Comparison of ENCODE assay signal across 2 cellular contexts in the genomic region with DNA sequence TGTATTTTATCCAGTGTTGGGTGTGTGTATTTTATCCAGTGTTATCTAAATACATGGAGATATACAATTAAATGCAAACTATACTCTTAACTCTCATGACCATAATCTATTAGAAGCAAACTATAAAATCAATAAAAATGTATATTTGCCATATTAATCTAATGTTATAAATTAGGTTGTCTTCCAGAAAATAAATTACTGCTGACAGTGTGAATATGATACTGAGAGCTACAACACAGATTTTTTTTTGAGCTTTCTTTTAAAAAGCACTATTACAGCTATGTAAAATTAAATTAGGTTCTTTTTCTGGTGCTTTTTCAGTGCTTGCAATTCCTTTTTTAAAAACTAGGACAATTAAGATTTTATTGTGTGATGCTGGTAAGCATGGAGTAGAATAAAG.
A peak's percentile ranks its signal among the peaks of the same experiment; 100 is the strongest.
TF ChIP-seq lines count a peak whose summit lies in the region.

No MANE protein-coding gene starts in this region.

TF ChIP-seq in IMR-90, 13 proteins besides CTCF, POLR2A, EP300 and RAD21:
- TF ChIP-seq RFX5 (IDR thresholded peaks at IDR 0.05; ENCODE audit: low read depth, low read length) (no peak), NFE2L2 (IDR thresholded peaks at IDR 0.05; ENCODE audit: low read depth, low read length) (no peak), CEBPB (IDR thresholded peaks at IDR 0.05; ENCODE audit: low read depth, low read length) (no peak), SMC3 (IDR thresholded peaks at IDR 0.05; ENCODE audit: low read depth, low read length) (no peak), MAZ (IDR thresholded peaks at IDR 0.05; ENCODE audit: borderline replicate concordance, low read depth, low read length) (no peak), BHLHE40 (IDR thresholded peaks at IDR 0.05; ENCODE audit: low read depth, low read length) (no peak), MAFK (IDR thresholded peaks at IDR 0.05; ENCODE audit: low read depth, low read length) (peak; percentile 49), MXI1 (IDR thresholded peaks at IDR 0.05; ENCODE audit: borderline replicate concordance, low read depth, low read length) (no peak)
- TF ChIP-seq, protein P1, sequence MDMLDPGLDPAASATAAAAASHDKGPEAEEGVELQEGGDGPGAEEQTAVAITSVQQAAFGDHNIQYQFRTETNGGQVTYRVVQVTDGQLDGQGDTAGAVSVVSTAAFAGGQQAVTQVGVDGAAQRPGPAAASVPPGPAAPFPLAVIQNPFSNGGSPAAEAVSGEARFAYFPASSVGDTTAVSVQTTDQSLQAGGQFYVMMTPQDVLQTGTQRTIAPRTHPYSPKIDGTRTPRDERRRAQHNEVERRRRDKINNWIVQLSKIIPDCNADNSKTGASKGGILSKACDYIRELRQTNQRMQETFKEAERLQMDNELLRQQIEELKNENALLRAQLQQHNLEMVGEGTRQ (IDR thresholded peaks at IDR 0.05; ENCODE audit: low read depth, low read length) = no peak
TF ChIP-seq in IMR-90: peak in this region for 1.

TF ChIP-seq in K562, 482 proteins besides CTCF, POLR2A, EP300 and RAD21:
- TF ChIP-seq MAFK (IDR thresholded peaks at IDR 0.05; ENCODE audit: low read length) (0 out of 2 replicates have a peak, but pooled peaks have one; percentile 3), TCF7 (IDR thresholded peaks at IDR 0.05; ENCODE audit: borderline replicate concordance) (no peak), ZNF57 (CRISPR knock-in tag; IDR thresholded peaks at IDR 0.05) (no peak), C11orf30 (IDR thresholded peaks at IDR 0.05; ENCODE audit: low read depth) (peak; percentile 37; the same call in 1 of the 2 replicates), ZNF766 (CRISPR knock-in tag; conservative IDR thresholded peaks at IDR 0.05) (no peak), TBL1XR1 (IDR thresholded peaks at IDR 0.05; ENCODE audit: low read length in 2 of 2) (no peak), ZNF316 (IDR thresholded peaks at IDR 0.05) (peak; percentile 79; the same call in 1 of the 2 replicates), HMBOX1 (IDR thresholded peaks at IDR 0.05) (no peak), ARID1B (IDR thresholded peaks at IDR 0.05) (no peak), U2AF1 (optimal IDR thresholded peaks at IDR 0.05; ENCODE audit: low read depth, low read length) (no peak), POU5F1 (IDR thresholded peaks at IDR 0.05; ENCODE audit: borderline replicate concordance, low read depth, low read length, partially characterized antibody) (no peak), TGIF2 (CRISPR knock-in tag; IDR thresholded peaks at IDR 0.05) (no peak), JUNB (CRISPR knock-in tag; conservative IDR thresholded peaks at IDR 0.05) (no peak), RBM17 (IDR thresholded peaks at IDR 0.05; ENCODE audit: borderline replicate concordance, low read depth, low read length) (no peak), JUN (IDR thresholded peaks at IDR 0.05; ENCODE audit: borderline replicate concordance, low read depth, low read length) (no peak), JUN (CRISPR knock-in tag; IDR thresholded peaks at IDR 0.05; ENCODE audit: borderline replicate concordance) (no peak), HEY1 (CRISPR knock-in tag; IDR thresholded peaks at IDR 0.05; ENCODE audit: borderline replicate concordance) (no peak), MAFF (IDR thresholded peaks at IDR 0.05; ENCODE audit: low read length) (peak; percentile 35), ZNF384 (IDR thresholded peaks at IDR 0.05; ENCODE audit: low read depth, low read length) (no peak), FOXP4 (CRISPR knock-in tag; IDR thresholded peaks at IDR 0.05; ENCODE audit: borderline replicate concordance) (no peak), SMAD3 (CRISPR knock-in tag; conservative IDR thresholded peaks at IDR 0.05) (no peak), PML (IDR thresholded peaks at IDR 0.05; ENCODE audit: low read length) (no peak), CC2D1A (IDR thresholded peaks at IDR 0.05) (no peak), SMARCA5 (IDR thresholded peaks at IDR 0.05) (no peak), ZNF511 (CRISPR knock-in tag; IDR thresholded peaks at IDR 0.05) (no peak), ZC3H4 (CRISPR knock-in tag; IDR thresholded peaks at IDR 0.05; ENCODE audit: borderline replicate concordance) (no peak), RBM22 (IDR thresholded peaks at IDR 0.05; ENCODE audit: low read depth, low read length, poor library complexity, severe bottlenecking) (no peak)
- TF ChIP-seq, protein P2, sequence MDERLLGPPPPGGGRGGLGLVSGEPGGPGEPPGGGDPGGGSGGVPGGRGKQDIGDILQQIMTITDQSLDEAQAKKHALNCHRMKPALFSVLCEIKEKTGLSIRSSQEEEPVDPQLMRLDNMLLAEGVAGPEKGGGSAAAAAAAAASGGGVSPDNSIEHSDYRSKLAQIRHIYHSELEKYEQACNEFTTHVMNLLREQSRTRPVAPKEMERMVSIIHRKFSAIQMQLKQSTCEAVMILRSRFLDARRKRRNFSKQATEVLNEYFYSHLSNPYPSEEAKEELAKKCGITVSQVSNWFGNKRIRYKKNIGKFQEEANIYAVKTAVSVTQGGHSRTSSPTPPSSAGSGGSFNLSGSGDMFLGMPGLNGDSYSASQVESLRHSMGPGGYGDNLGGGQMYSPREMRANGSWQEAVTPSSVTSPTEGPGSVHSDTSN (CRISPR knock-in tag; IDR thresholded peaks at IDR 0.05; ENCODE audit: low read depth) = no peak
- TF ChIP-seq, protein P2 (tag; conservative IDR thresholded peaks at IDR 0.05; ENCODE audit: low read depth) = no peak
- TF ChIP-seq, protein P3, sequence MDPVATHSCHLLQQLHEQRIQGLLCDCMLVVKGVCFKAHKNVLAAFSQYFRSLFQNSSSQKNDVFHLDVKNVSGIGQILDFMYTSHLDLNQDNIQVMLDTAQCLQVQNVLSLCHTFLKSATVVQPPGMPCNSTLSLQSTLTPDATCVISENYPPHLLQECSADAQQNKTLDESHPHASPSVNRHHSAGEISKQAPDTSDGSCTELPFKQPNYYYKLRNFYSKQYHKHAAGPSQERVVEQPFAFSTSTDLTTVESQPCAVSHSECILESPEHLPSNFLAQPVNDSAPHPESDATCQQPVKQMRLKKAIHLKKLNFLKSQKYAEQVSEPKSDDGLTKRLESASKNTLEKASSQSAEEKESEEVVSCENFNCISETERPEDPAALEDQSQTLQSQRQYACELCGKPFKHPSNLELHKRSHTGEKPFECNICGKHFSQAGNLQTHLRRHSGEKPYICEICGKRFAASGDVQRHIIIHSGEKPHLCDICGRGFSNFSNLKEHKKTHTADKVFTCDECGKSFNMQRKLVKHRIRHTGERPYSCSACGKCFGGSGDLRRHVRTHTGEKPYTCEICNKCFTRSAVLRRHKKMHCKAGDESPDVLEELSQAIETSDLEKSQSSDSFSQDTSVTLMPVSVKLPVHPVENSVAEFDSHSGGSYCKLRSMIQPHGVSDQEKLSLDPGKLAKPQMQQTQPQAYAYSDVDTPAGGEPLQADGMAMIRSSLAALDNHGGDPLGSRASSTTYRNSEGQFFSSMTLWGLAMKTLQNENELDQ (CRISPR knock-in tag; IDR thresholded peaks at IDR 0.05; ENCODE audit: borderline replicate concordance) = no peak
- TF ChIP-seq, protein P4, sequence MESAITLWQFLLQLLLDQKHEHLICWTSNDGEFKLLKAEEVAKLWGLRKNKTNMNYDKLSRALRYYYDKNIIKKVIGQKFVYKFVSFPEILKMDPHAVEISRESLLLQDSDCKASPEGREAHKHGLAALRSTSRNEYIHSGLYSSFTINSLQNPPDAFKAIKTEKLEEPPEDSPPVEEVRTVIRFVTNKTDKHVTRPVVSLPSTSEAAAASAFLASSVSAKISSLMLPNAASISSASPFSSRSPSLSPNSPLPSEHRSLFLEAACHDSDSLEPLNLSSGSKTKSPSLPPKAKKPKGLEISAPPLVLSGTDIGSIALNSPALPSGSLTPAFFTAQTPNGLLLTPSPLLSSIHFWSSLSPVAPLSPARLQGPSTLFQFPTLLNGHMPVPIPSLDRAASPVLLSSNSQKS (CRISPR knock-in tag; IDR thresholded peaks at IDR 0.05) = no peak
